In genomic region chr15:59688888-59689625, GRCh38 we compare ENCODE assay signal across 8 cellular contexts. TPM values are rescaled to one million over a fixed set of nuclear protein-coding genes. Genes with fewer than 3 reads are reported as not detected.
DNase-seq lines count a peak whose midpoint lies in the region; ATAC-seq and TF ChIP-seq lines count a peak whose summit lies in the region.

BNIP2 (minus strand) TSS chr15:59689320; CDS start chr15:59682457, 6,863 bp downstream.

- H3K27me3 ChIP-seq in SU-DHL-6 (ENCODE audit: low read length): no peaks in the 10 kb centered on the region
- H3K27me3 ChIP-seq in ovary: no peaks in the 10 kb centered on the region
- no peaks in the 10 kb centered on the region for H3K27me3 ChIP-seq in thyroid gland

- no peaks in the 10 kb centered on the region for H3K27me3 Mint-ChIP-seq in activated naive CD8-positive, alpha-beta T cell treated with anti-CD3 and anti-CD28 coated beads, Interleukin-2, amount 10 ng/mL, durations not matched to agents 7 days and 5 days

- no peaks in the 10 kb centered on the region for H3K9me2 ChIP-seq in SU-DHL-6 (replicated peaks; ENCODE audit: insufficient read depth, low read length)

- H3K36me3 Mint-ChIP-seq in activated naive CD8-positive, alpha-beta T cell treated with anti-CD3 and anti-CD28 coated beads, Interleukin-2, amount 10 ng/mL, durations not matched to agents 7 days and 5 days: peaks cover 17% of the 10 kb centered on the region

- TF ChIP-seq POLR2A in ovary (IDR thresholded peaks at IDR 0.05): peak; percentile 86
- peak in 1 of 2 donors; percentile 87 for TF ChIP-seq POLR2A in thyroid gland (IDR thresholded peaks at IDR 0.05)

- H3K36me3 ChIP-seq in SU-DHL-6 (ENCODE audit: low read length): peaks cover 11% of the 10 kb centered on the region; the same call in 1 of the 2 replicates
- no peaks in the 10 kb centered on the region for H3K36me3 ChIP-seq in ovary
- no peaks in the 10 kb centered on the region for H3K36me3 ChIP-seq in thyroid gland

- 0 to 1% (median 0%) methylated on average over 51 to 74 of the region's 74 CpGs for WGBS in ovary, 3 donors
- WGBS in thyroid gland, 2 donors: 0% methylated on average over 23 to 47 of the region's 74 CpGs

- peaks cover 12% of the 10 kb centered on the region for H4K20me1 ChIP-seq in SU-DHL-6 (ENCODE audit: low read depth, low read length)

- CTCF ChIA-PET in GM10248 (lab: Yijun Ruan, JAX): interaction anchor here (0.9 to 4.5 kb wide), 6 partner anchors 32 to 1228 kb away, joined by 3 to 34 read pairs (median 3); partner anchors contain the start of gene GTF2A2

- H3K9me3 ChIP-seq in SU-DHL-6 (ENCODE audit: insufficient read depth, low read length) (no peaks in the 10 kb centered on the region), ovary (no peaks in the 10 kb centered on the region), thyroid gland (no peaks in the 10 kb centered on the region)

- H3K27ac Mint-ChIP-seq in activated naive CD8-positive, alpha-beta T cell treated with anti-CD3 and anti-CD28 coated beads, Interleukin-2, amount 10 ng/mL, durations not matched to agents 7 days and 5 days: peak within 1 kb of the TSS; percentile 95

- H3K79me2 ChIP-seq in SU-DHL-6 (ENCODE audit: insufficient read depth, low read length): peaks cover 50% of the 10 kb centered on the region

- peaks cover 29% of the 10 kb centered on the region for H3K4me1 Mint-ChIP-seq in activated naive CD8-positive, alpha-beta T cell treated with anti-CD3 and anti-CD28 coated beads, Interleukin-2, amount 10 ng/mL, durations not matched to agents 7 days and 5 days

- H3K4me3 Mint-ChIP-seq in activated naive CD8-positive, alpha-beta T cell treated with anti-CD3 and anti-CD28 coated beads, Interleukin-2, amount 10 ng/mL, durations not matched to agents 7 days and 5 days: peak within 1 kb of the TSS; percentile 93

- DNase-seq in GM10248 (ENCODE audit: extremely low spot score) (peak; percentile 93), NCI-H128 (lab: John Stamatoyannopoulos, UW; ENCODE audit: unreplicated experiment) (peak; percentile 76), head of caudate nucleus (peak; percentile 91 to 98 (median 96)), ovary (peak; percentile 99 to 100 (median 99)), thyroid gland (peak; percentile 100)
- peak; percentile 99 for DNase-seq in activated naive CD8-positive, alpha-beta T cell treated with anti-CD3 and anti-CD28 coated beads, Interleukin-2, amount 10 ng/mL, durations not matched to agents 7 days and 5 days

- H2AFZ ChIP-seq in SU-DHL-6 (ENCODE audit: low read depth, low read length, severe bottlenecking): peak within 1 kb of the TSS; percentile 95

- no peaks in the 10 kb centered on the region for H3K9me3 Mint-ChIP-seq in activated naive CD8-positive, alpha-beta T cell treated with anti-CD3 and anti-CD28 coated beads, Interleukin-2, amount 10 ng/mL, durations not matched to agents 7 days and 5 days

- intact Hi-C loops in head of caudate nucleus (cut with DNase I) (no loop called here), ovary (cut with DNase I) (no loop called here), thyroid gland (cut with DNase I) (no loop called here)

- peaks cover 38% of the 10 kb centered on the region for H3F3A ChIP-seq in SU-DHL-6 (ENCODE audit: insufficient read depth)

- H3K4me1 ChIP-seq in ovary (ENCODE audit: insufficient read depth) (peaks cover 6% of the 10 kb centered on the region), thyroid gland (peaks cover 5 to 27% of the 10 kb centered on the region in 2 donors)

- H3K4me2 ChIP-seq in SU-DHL-6 (ENCODE audit: low read depth, low read length, poor library complexity, severe bottlenecking): peak within 1 kb of the TSS; percentile 89

- H3K27ac ChIP-seq in SU-DHL-6 (ENCODE audit: low read depth, low read length) (peak within 1 kb of the TSS; percentile 78), ovary (peak within 1 kb of the TSS; percentile 85 to 86), thyroid gland (peak within 1 kb of the TSS; percentile 88 to 99 (median 96))

- peak; percentile 15 for TF ChIP-seq EP300 in ovary (IDR thresholded peaks at IDR 0.05)

- peak within 1 kb of the TSS; percentile 93 for H3K9ac ChIP-seq in SU-DHL-6 (ENCODE audit: low read length)

- POLR2A ChIA-PET in GM10248 (lab: Yijun Ruan, JAX): interaction anchor here (0.6 to 0.8 kb wide), 5 partner anchors 13 to 277 kb away, joined by 3 to 6 read pairs (median 3); partner anchors contain the start of gene GTF2A2
- POLR2A ChIA-PET in activated naive CD8-positive, alpha-beta T cell treated with anti-CD3 and anti-CD28 coated beads, Interleukin-2, amount 10 ng/mL, durations not matched to agents 7 days and 5 days (lab: Charles Lee): interaction anchor here (0.6 to 4.0 kb wide), 11 partner anchors 8 to 709 kb away, joined by 3 to 30 read pairs (median 6); partner anchors contain the start of genes ANXA2, FOXB1 and GTF2A2

- no peak for TF ChIP-seq CTCF in GM10248 (IDR thresholded peaks at IDR 0.05; ENCODE audit: control extremely low read depth, extremely low read depth, low read depth, missing control alignments)
- TF ChIP-seq CTCF in SU-DHL-6 (IDR thresholded peaks at IDR 0.05; ENCODE audit: insufficient read depth, low read length, poor library complexity, severe bottlenecking): no peak
- TF ChIP-seq CTCF in ovary (IDR thresholded peaks at IDR 0.05): peak in 1 of 3 donors; percentile 12
- TF ChIP-seq CTCF in thyroid gland (IDR thresholded peaks at IDR 0.05): no peak

- H3K4me3 ChIP-seq in SU-DHL-6 (ENCODE audit: insufficient read depth, low read length, poor library complexity, severe bottlenecking) (peak within 1 kb of the TSS; percentile 92), ovary (peak within 1 kb of the TSS; percentile 96), thyroid gland (replicated peaks in 1 of 3) (peak within 1 kb of the TSS; percentile 87 to 98 (median 91))

- peak; percentile 81 for ATAC-seq in HG02623 (IDR thresholded peaks at IDR 0.05; ENCODE audit: unreplicated experiment)
- ATAC-seq in activated naive CD8-positive, alpha-beta T cell treated with anti-CD3 and anti-CD28 coated beads, Interleukin-2, amount 10 ng/mL, durations not matched to agents 7 days and 5 days (ENCODE audit: low read depth): peak; percentile 90

RNA-seq across cellular contexts. Expression of gene BNIP2, which starts in this region (rescaled TPM):
- 10 to 100 TPM; 79.7 to 80.2 TPM for total RNA-seq in activated naive CD8-positive, alpha-beta T cell treated with anti-CD3 and anti-CD28 coated beads, Interleukin-2, amount 10 ng/mL, durations not matched to agents 7 days and 5 days
- 10 to 100 TPM; 58.1 to 71.4 (median 65.9) TPM for total RNA-seq in ovary
- polyA plus RNA-seq in ovary: 10 to 100 TPM; 31.3 to 47.9 TPM
- 100 to 1,000 TPM in 3 of 4 donors, 10 to 100 TPM in 1; 84.9 to 161 (median 129) TPM for total RNA-seq in thyroid gland

Comparison
In these comparisons a context has a peak if more than half of its experiments do, and no peak if none do; other contexts are left out.
1. Peak in every context shown above with its lines: DNase-seq, ATAC-seq, H3K4me3 ChIP-seq and H3K27ac ChIP-seq.